In genomic region chr11:748007-748359, GRCh38 we compare ENCODE assay signal across 8 cellular contexts. TPM values are rescaled to one million over a fixed set of nuclear protein-coding genes. Genes with fewer than 3 reads are reported as not detected.
DNase-seq lines count a peak whose midpoint lies in the region; ATAC-seq and TF ChIP-seq lines count a peak whose summit lies in the region.

No MANE protein-coding gene starts in this region.

- peak; percentile 11 for DNase-seq in SKM-1 treated with dmso at 0.1 percent for 144 hours (lab: John Stamatoyannopoulos, UW; ENCODE audit: unreplicated experiment)
- no peak for DNase-seq in SKM-1 (lab: John Stamatoyannopoulos, UW; ENCODE audit: unreplicated experiment)
- no peak for DNase-seq in astrocyte of the cerebellum (ENCODE audit: low read depth)
- DNase-seq in kidney tubule cell (ENCODE audit: low spot score) = peak; percentile 41
- no peak for DNase-seq in suprapubic skin (ENCODE audit: low spot score in 2 of 2)
- no peak for DNase-seq in NCI-H82 treated with DMSO at 0.1 percent for 48 hours (lab: John Stamatoyannopoulos, UW; ENCODE audit: unreplicated experiment)
- DNase-seq in DMS114 treated with DMSO at 0.1 percent for 48 hours (lab: John Stamatoyannopoulos, UW; ENCODE audit: unreplicated experiment) = no peak

- 18% methylated on average over 7 of the region's 18 CpGs for WGBS in suprapubic skin

- ATAC-seq in HG03460 (IDR thresholded peaks at IDR 0.05; ENCODE audit: unreplicated experiment) = peak; percentile 10

- no peaks in the 10 kb centered on the region for H3K36me3 ChIP-seq in suprapubic skin

- H3K27me3 ChIP-seq in suprapubic skin = no peaks in the 10 kb centered on the region

- no peak for TF ChIP-seq POLR2A in suprapubic skin (IDR thresholded peaks at IDR 0.05)

- no peak for TF ChIP-seq EP300 in suprapubic skin (IDR thresholded peaks at IDR 0.05)

- peaks cover 33% of the 10 kb centered on the region for H3K4me1 ChIP-seq in suprapubic skin

- no peaks in the 10 kb centered on the region for H3K9me3 ChIP-seq in suprapubic skin

- TF ChIP-seq CTCF in astrocyte of the cerebellum (IDR thresholded peaks at IDR 0.05; ENCODE audit: low read depth, low read length, missing control alignments) (no peak), suprapubic skin (IDR thresholded peaks at IDR 0.05) (no peak)

- H3K4me3 ChIP-seq in astrocyte of the cerebellum (ENCODE audit: low read depth, low read length) = peak overlapping the region; percentile 84
- H3K4me3 ChIP-seq in suprapubic skin = peak overlapping the region; percentile 100

- in situ Hi-C loops in astrocyte of the cerebellum (cut with HindIII; ENCODE audit: low sequenced_read_pairs) = no loop called here

- peak overlapping the region; percentile 88 for H3K27ac ChIP-seq in suprapubic skin

RNA-seq across cellular contexts. Expression of gene TALDO1, which starts 0.7 kb away (rescaled TPM):
- 100 to 1,000 TPM; 107 to 197 (median 179) TPM for total RNA-seq in suprapubic skin

RNA-seq across cellular contexts. Expression of gene GATD1, which starts 29.3 kb away (rescaled TPM):
- total RNA-seq in suprapubic skin = 10 to 100 TPM; 27.2 to 68.2 (median 46.0) TPM

RNA-seq across cellular contexts. Expression of gene CEND1, which starts 41.9 kb away (rescaled TPM):
- not detected for total RNA-seq in suprapubic skin

RNA-seq across cellular contexts. Expression of gene EPS8L2, which starts 42.0 kb away (rescaled TPM):
- 100 to 1,000 TPM; 107 to 193 (median 140) TPM for total RNA-seq in suprapubic skin

RNA-seq across cellular contexts. Expression of gene SLC25A22, which starts 50.1 kb away (rescaled TPM):
- total RNA-seq in suprapubic skin = 10 to 100 TPM; 11.2 to 14.7 (median 13.7) TPM

Comparison
In these comparisons a context has a peak if more than half of its experiments do, and no peak if none do; other contexts are left out.
1. DNase-seq: peak in SKM-1 treated with dmso at 0.1 percent for 144 hours (single experiment) and kidney tubule cell (single experiment); none in SKM-1 (single experiment), astrocyte of the cerebellum (single experiment), suprapubic skin (0 of 2), NCI-H82 treated with DMSO at 0.1 percent for 48 hours (single experiment) and DMS114 treated with DMSO at 0.1 percent for 48 hours (single experiment).